1 cellular context compared by ENCODE assay signal in genomic region chr22:41688365-41689211, GRCh38.
A peak's percentile ranks its signal among the peaks of the same experiment; 100 is the strongest.
TF ChIP-seq lines count a peak whose summit lies in the region.

SNU13 (minus strand) TSS chr22:41688867; CDS start chr22:41688796, 71 bp downstream.

TF ChIP-seq in H1, 55 proteins besides CTCF, POLR2A, EP300 and RAD21:
- no peak for TF ChIP-seq RFX5 (IDR thresholded peaks at IDR 0.05; ENCODE audit: borderline replicate concordance, low read depth, low read length)
- TF ChIP-seq ATF2 (IDR thresholded peaks at IDR 0.05; ENCODE audit: low read length): no peak
- TF ChIP-seq POU5F1 (IDR thresholded peaks at IDR 0.05; ENCODE audit: low read depth, low read length): no peak
- TF ChIP-seq HDAC6 (IDR thresholded peaks at IDR 0.05; ENCODE audit: low read depth, low read length): no peak
- no peak for TF ChIP-seq SP1 (IDR thresholded peaks at IDR 0.05; ENCODE audit: low read depth, low read length)
- no peak for TF ChIP-seq BCL11A (IDR thresholded peaks at IDR 0.05; ENCODE audit: low read depth in 2 of 2, low read length in 2 of 2)
- 0 out of 2 replicates have a peak, but pooled peaks have one; percentile 44 for TF ChIP-seq PHF8 (conservative IDR thresholded peaks at IDR 0.05; ENCODE audit: low read depth, low read length)
- no peak for TF ChIP-seq RNF2 (IDR thresholded peaks at IDR 0.05; ENCODE audit: borderline replicate concordance, low read depth, low read length, missing control alignments, poor library complexity, severe bottlenecking)
- TF ChIP-seq GABPA (IDR thresholded peaks at IDR 0.05; ENCODE audit: borderline replicate concordance, insufficient read depth, low read length): peak; percentile 75; the same call in 1 of the 2 replicates
- no peak for TF ChIP-seq CBX8 (IDR thresholded peaks at IDR 0.05; ENCODE audit: borderline replicate concordance, low read depth, low read length)
- TF ChIP-seq ASH2L (IDR thresholded peaks at IDR 0.05; ENCODE audit: low read length): peak; percentile 86
- TF ChIP-seq RBBP5 (IDR thresholded peaks at IDR 0.05; ENCODE audit: borderline replicate concordance, low read depth, low read length): peak; percentile 73; the same call in 1 of the 2 replicates
- no peak for TF ChIP-seq FOSL1 (IDR thresholded peaks at IDR 0.05; ENCODE audit: insufficient read depth, low read depth, low read length)
- TF ChIP-seq NANOG (IDR thresholded peaks at IDR 0.05; ENCODE audit: insufficient read depth, low read depth, low read length, poor library complexity, severe bottlenecking): no peak
- TF ChIP-seq POLR2AphosphoS5 (IDR thresholded peaks at IDR 0.05; ENCODE audit: low read depth, low read length): peak; percentile 56
- TF ChIP-seq KDM1A (IDR thresholded peaks at IDR 0.05; ENCODE audit: borderline replicate concordance, low read length): no peak; the same call in 1 of the 2 replicates
- no peak for TF ChIP-seq TCF12 (IDR thresholded peaks at IDR 0.05; ENCODE audit: low read depth, low read length)
- TF ChIP-seq RXRA (IDR thresholded peaks at IDR 0.05; ENCODE audit: insufficient read depth, low read depth, low read length): no peak
- TF ChIP-seq EGR1 (IDR thresholded peaks at IDR 0.05; ENCODE audit: borderline replicate concordance, low read depth, low read length): peak; percentile 34; the same call in 1 of the 2 replicates
- no peak for TF ChIP-seq NRF1 (IDR thresholded peaks at IDR 0.05; ENCODE audit: low read depth, low read length)
- TF ChIP-seq KDM4A (IDR thresholded peaks at IDR 0.05; ENCODE audit: low read depth, low read length, severe bottlenecking): peak; percentile 72
- no peak for TF ChIP-seq CHD7 (IDR thresholded peaks at IDR 0.05; ENCODE audit: insufficient replicate concordance, low read length)
- TF ChIP-seq MAFK (IDR thresholded peaks at IDR 0.05; ENCODE audit: low read depth, low read length): peak; percentile 13; the same call in 1 of the 2 replicates
- TF ChIP-seq SAP30 (IDR thresholded peaks at IDR 0.05; ENCODE audit: insufficient read depth, insufficient replicate concordance, low read length): no peak
- peak; percentile 3 to 67; a peak in 2 of 4 replicates for TF ChIP-seq HDAC2 (IDR thresholded peaks at IDR 0.05; ENCODE audit: borderline replicate concordance in 1 of 2, low read depth in 2 of 2, low read length in 2 of 2)
- peak; percentile 74 for TF ChIP-seq MAX (IDR thresholded peaks at IDR 0.05)
- TF ChIP-seq YY1 (IDR thresholded peaks at IDR 0.05; ENCODE audit: low read depth, low read length): peak; percentile 69
- no peak for TF ChIP-seq KDM5A (IDR thresholded peaks at IDR 0.05; ENCODE audit: low read length)
- TF ChIP-seq CBX5 (IDR thresholded peaks at IDR 0.05; ENCODE audit: low read depth, low read length): no peak
- TF ChIP-seq BACH1 (IDR thresholded peaks at IDR 0.05; ENCODE audit: low read length): peak; percentile 65; the same call in 1 of the 2 replicates
- peak in 1 of 2 experiments; percentile 73; a peak in 1 of 4 replicates for TF ChIP-seq SIN3A (conservative IDR thresholded peaks at IDR 0.05 in 1 of 2, IDR thresholded peaks at IDR 0.05 in 1 of 2; ENCODE audit: low read depth in 1 of 2, low read length in 2 of 2)
- no peak for TF ChIP-seq BRCA1 (IDR thresholded peaks at IDR 0.05; ENCODE audit: low read depth, low read length)
- TF ChIP-seq SP2 (IDR thresholded peaks at IDR 0.05; ENCODE audit: low read length): no peak
- TF ChIP-seq E2F6 (IDR thresholded peaks at IDR 0.05): peak; percentile 71
- TF ChIP-seq SIX5 (IDR thresholded peaks at IDR 0.05; ENCODE audit: low read depth, low read length): no peak
- no peak for TF ChIP-seq TEAD4 (IDR thresholded peaks at IDR 0.05; ENCODE audit: low read depth, low read length)
- peak; percentile 42; the same call in 1 of the 2 replicates for TF ChIP-seq TAF1 (IDR thresholded peaks at IDR 0.05; ENCODE audit: low read depth, low read length)
- TF ChIP-seq EZH2 (IDR thresholded peaks at IDR 0.05; ENCODE audit: low read depth, low read length, severe bottlenecking): peak; percentile 16
- TF ChIP-seq ATF3 (IDR thresholded peaks at IDR 0.05; ENCODE audit: insufficient read depth, low read depth, low read length): no peak
- TF ChIP-seq JUND (IDR thresholded peaks at IDR 0.05; ENCODE audit: low read length): no peak
- 0 out of 2 replicates have a peak, but pooled peaks have one; percentile 31 for TF ChIP-seq TBP (IDR thresholded peaks at IDR 0.05; ENCODE audit: low read depth, low read length)
- peak; percentile 83 for TF ChIP-seq CREB1 (IDR thresholded peaks at IDR 0.05)
TF ChIP-seq in H1: peak in this region for 18.
